Comparison of ENCODE assay signal across 1 cellular context in genomic region chr17:50161023-50161910, GRCh38.
TF ChIP-seq lines count a peak whose summit lies in the region.

No MANE protein-coding gene starts in this region.

TF ChIP-seq in K562, 482 proteins besides CTCF, POLR2A, EP300 and RAD21 (continued from another document and continues in another):
- TF ChIP-seq, protein P1, sequence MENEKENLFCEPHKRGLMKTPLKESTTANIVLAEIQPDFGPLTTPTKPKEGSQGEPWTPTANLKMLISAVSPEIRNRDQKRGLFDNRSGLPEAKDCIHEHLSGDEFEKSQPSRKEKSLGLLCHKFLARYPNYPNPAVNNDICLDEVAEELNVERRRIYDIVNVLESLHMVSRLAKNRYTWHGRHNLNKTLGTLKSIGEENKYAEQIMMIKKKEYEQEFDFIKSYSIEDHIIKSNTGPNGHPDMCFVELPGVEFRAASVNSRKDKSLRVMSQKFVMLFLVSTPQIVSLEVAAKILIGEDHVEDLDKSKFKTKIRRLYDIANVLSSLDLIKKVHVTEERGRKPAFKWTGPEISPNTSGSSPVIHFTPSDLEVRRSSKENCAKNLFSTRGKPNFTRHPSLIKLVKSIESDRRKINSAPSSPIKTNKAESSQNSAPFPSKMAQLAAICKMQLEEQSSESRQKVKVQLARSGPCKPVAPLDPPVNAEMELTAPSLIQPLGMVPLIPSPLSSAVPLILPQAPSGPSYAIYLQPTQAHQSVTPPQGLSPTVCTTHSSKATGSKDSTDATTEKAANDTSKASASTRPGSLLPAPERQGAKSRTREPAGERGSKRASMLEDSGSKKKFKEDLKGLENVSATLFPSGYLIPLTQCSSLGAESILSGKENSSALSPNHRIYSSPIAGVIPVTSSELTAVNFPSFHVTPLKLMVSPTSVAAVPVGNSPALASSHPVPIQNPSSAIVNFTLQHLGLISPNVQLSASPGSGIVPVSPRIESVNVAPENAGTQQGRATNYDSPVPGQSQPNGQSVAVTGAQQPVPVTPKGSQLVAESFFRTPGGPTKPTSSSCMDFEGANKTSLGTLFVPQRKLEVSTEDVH (IDR thresholded peaks at IDR 0.05; ENCODE audit: low read depth, partially characterized antibody): no peak
- TF ChIP-seq, protein P2, sequence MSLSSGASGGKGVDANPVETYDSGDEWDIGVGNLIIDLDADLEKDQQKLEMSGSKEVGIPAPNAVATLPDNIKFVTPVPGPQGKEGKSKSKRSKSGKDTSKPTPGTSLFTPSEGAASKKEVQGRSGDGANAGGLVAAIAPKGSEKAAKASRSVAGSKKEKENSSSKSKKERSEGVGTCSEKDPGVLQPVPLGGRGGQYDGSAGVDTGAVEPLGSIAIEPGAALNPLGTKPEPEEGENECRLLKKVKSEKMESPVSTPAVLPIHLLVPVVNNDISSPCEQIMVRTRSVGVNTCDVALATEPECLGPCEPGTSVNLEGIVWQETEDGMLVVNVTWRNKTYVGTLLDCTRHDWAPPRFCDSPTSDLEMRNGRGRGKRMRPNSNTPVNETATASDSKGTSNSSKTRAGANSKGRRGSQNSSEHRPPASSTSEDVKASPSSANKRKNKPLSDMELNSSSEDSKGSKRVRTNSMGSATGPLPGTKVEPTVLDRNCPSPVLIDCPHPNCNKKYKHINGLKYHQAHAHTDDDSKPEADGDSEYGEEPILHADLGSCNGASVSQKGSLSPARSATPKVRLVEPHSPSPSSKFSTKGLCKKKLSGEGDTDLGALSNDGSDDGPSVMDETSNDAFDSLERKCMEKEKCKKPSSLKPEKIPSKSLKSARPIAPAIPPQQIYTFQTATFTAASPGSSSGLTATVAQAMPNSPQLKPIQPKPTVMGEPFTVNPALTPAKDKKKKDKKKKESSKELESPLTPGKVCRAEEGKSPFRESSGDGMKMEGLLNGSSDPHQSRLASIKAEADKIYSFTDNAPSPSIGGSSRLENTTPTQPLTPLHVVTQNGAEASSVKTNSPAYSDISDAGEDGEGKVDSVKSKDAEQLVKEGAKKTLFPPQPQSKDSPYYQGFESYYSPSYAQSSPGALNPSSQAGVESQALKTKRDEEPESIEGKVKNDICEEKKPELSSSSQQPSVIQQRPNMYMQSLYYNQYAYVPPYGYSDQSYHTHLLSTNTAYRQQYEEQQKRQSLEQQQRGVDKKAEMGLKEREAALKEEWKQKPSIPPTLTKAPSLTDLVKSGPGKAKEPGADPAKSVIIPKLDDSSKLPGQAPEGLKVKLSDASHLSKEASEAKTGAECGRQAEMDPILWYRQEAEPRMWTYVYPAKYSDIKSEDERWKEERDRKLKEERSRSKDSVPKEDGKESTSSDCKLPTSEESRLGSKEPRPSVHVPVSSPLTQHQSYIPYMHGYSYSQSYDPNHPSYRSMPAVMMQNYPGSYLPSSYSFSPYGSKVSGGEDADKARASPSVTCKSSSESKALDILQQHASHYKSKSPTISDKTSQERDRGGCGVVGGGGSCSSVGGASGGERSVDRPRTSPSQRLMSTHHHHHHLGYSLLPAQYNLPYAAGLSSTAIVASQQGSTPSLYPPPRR (CRISPR knock-in tag; IDR thresholded peaks at IDR 0.05; ENCODE audit: borderline replicate concordance): no peak
- TF ChIP-seq FOXP1 (CRISPR knock-in tag; IDR thresholded peaks at IDR 0.05) (no peak), ZNF263 (CRISPR knock-in tag; IDR thresholded peaks at IDR 0.05; ENCODE audit: borderline replicate concordance) (peak; percentile 30; the same call in 1 of the 2 replicates), PRDM10 (IDR thresholded peaks at IDR 0.05; ENCODE audit: partially characterized antibody) (peak; percentile 71), POLR2G (IDR thresholded peaks at IDR 0.05; ENCODE audit: low read depth, low read length) (peak; percentile 67), ZNF140 (CRISPR knock-in tag; IDR thresholded peaks at IDR 0.05) (no peak), ZNF79 (CRISPR knock-in tag; IDR thresholded peaks at IDR 0.05; ENCODE audit: low read depth) (no peak), ZKSCAN8 (CRISPR knock-in tag; IDR thresholded peaks at IDR 0.05) (no peak), OTX1 (CRISPR knock-in tag; IDR thresholded peaks at IDR 0.05) (no peak), GATA2 (CRISPR knock-in tag; IDR thresholded peaks at IDR 0.05) (peak; percentile 63), MAFF (IDR thresholded peaks at IDR 0.05; ENCODE audit: low read length) (no peak), VEZF1 (CRISPR knock-in tag; IDR thresholded peaks at IDR 0.05) (peak; percentile 66), ZNF212 (CRISPR knock-in tag; IDR thresholded peaks at IDR 0.05) (no peak), ATF1 (CRISPR knock-in tag; IDR thresholded peaks at IDR 0.05) (no peak), ATF1 (tag; IDR thresholded peaks at IDR 0.05) (peak; percentile 79), PURB (CRISPR knock-in tag; IDR thresholded peaks at IDR 0.05; ENCODE audit: low read depth) (no peak), ZNF143 (CRISPR knock-in tag; IDR thresholded peaks at IDR 0.05) (peak; percentile 38; the same call in 1 of the 2 replicates), ZNF24 (IDR thresholded peaks at IDR 0.05) (0 out of 2 replicates have a peak, but pooled peaks have one; percentile 39), KLF10 (CRISPR knock-in tag; IDR thresholded peaks at IDR 0.05) (no peak), FUS (optimal IDR thresholded peaks at IDR 0.05; ENCODE audit: low read depth, low read length) (no peak), EGR1 (conservative IDR thresholded peaks at IDR 0.05) (peak; percentile 92), TBL1XR1 (IDR thresholded peaks at IDR 0.05; ENCODE audit: low read length in 2 of 2) (peak in 1 of 2 experiments; percentile 31; a peak in 1 of 4 replicates), PHF21A (IDR thresholded peaks at IDR 0.05; ENCODE audit: borderline replicate concordance, low read depth) (peak; percentile 29; the same call in 1 of the 2 replicates), ZNF224 (CRISPR knock-in tag; IDR thresholded peaks at IDR 0.05) (no peak), CTBP1 (IDR thresholded peaks at IDR 0.05; ENCODE audit: borderline replicate concordance) (peak; percentile 97), SMARCB1 (IDR thresholded peaks at IDR 0.05; ENCODE audit: insufficient read length, low read depth) (no peak), KAT7 (CRISPR knock-in tag; IDR thresholded peaks at IDR 0.05; ENCODE audit: borderline replicate concordance) (no peak), THRAP3 (IDR thresholded peaks at IDR 0.05; ENCODE audit: borderline replicate concordance) (no peak), ZZZ3 (IDR thresholded peaks at IDR 0.05) (no peak), ETV5 (CRISPR knock-in tag; IDR thresholded peaks at IDR 0.05; ENCODE audit: low read depth) (peak; percentile 9; the same call in 1 of the 2 replicates), HCFC1 (IDR thresholded peaks at IDR 0.05; ENCODE audit: low read depth, low read length) (peak; percentile 32; the same call in 1 of the 2 replicates), SOX6 (IDR thresholded peaks at IDR 0.05) (peak; percentile 79)
- TF ChIP-seq, protein P3, sequence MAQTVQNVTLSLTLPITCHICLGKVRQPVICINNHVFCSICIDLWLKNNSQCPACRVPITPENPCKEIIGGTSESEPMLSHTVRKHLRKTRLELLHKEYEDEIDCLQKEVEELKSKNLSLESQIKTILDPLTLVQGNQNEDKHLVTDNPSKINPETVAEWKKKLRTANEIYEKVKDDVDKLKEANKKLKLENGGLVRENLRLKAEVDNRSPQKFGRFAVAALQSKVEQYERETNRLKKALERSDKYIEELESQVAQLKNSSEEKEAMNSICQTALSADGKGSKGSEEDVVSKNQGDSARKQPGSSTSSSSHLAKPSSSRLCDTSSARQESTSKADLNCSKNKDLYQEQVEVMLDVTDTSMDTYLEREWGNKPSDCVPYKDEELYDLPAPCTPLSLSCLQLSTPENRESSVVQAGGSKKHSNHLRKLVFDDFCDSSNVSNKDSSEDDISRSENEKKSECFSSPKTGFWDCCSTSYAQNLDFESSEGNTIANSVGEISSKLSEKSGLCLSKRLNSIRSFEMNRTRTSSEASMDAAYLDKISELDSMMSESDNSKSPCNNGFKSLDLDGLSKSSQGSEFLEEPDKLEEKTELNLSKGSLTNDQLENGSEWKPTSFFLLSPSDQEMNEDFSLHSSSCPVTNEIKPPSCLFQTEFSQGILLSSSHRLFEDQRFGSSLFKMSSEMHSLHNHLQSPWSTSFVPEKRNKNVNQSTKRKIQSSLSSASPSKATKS (CRISPR knock-in tag; IDR thresholded peaks at IDR 0.05): no peak
- TF ChIP-seq, protein P4, sequence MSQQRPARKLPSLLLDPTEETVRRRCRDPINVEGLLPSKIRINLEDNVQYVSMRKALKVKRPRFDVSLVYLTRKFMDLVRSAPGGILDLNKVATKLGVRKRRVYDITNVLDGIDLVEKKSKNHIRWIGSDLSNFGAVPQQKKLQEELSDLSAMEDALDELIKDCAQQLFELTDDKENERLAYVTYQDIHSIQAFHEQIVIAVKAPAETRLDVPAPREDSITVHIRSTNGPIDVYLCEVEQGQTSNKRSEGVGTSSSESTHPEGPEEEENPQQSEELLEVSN (IDR thresholded peaks at IDR 0.05; ENCODE audit: borderline replicate concordance in 1 of 2, extremely low read depth in 1 of 2, insufficient read depth in 1 of 2, insufficient read length in 1 of 2, low read depth in 1 of 2, low read length in 1 of 2, poor library complexity in 1 of 2, severe bottlenecking in 1 of 2): peak; percentile 68 to 81
- TF ChIP-seq, protein P5, sequence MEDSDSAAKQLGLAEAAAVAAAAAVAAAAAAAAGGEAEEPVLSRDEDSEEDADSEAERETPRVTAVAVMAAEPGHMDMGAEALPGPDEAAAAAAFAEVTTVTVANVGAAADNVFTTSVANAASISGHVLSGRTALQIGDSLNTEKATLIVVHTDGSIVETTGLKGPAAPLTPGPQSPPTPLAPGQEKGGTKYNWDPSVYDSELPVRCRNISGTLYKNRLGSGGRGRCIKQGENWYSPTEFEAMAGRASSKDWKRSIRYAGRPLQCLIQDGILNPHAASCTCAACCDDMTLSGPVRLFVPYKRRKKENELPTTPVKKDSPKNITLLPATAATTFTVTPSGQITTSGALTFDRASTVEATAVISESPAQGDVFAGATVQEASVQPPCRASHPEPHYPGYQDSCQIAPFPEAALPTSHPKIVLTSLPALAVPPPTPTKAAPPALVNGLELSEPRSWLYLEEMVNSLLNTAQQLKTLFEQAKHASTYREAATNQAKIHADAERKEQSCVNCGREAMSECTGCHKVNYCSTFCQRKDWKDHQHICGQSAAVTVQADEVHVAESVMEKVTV (CRISPR knock-in tag; IDR thresholded peaks at IDR 0.05): peak; percentile 59
- TF ChIP-seq, protein P6, sequence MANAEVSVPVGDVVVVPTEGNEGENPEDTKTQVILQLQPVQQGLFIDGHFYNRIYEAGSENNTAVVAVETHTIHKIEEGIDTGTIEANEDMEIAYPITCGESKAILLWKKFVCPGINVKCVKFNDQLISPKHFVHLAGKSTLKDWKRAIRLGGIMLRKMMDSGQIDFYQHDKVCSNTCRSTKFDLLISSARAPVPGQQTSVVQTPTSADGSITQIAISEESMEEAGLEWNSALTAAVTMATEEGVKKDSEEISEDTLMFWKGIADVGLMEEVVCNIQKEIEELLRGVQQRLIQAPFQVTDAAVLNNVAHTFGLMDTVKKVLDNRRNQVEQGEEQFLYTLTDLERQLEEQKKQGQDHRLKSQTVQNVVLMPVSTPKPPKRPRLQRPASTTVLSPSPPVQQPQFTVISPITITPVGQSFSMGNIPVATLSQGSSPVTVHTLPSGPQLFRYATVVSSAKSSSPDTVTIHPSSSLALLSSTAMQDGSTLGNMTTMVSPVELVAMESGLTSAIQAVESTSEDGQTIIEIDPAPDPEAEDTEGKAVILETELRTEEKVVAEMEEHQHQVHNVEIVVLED (CRISPR knock-in tag; IDR thresholded peaks at IDR 0.05): 0 out of 2 replicates have a peak, but pooled peaks have one; percentile 34
- TF ChIP-seq, protein P7, sequence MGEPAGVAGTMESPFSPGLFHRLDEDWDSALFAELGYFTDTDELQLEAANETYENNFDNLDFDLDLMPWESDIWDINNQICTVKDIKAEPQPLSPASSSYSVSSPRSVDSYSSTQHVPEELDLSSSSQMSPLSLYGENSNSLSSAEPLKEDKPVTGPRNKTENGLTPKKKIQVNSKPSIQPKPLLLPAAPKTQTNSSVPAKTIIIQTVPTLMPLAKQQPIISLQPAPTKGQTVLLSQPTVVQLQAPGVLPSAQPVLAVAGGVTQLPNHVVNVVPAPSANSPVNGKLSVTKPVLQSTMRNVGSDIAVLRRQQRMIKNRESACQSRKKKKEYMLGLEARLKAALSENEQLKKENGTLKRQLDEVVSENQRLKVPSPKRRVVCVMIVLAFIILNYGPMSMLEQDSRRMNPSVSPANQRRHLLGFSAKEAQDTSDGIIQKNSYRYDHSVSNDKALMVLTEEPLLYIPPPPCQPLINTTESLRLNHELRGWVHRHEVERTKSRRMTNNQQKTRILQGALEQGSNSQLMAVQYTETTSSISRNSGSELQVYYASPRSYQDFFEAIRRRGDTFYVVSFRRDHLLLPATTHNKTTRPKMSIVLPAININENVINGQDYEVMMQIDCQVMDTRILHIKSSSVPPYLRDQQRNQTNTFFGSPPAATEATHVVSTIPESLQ (CRISPR knock-in tag; IDR thresholded peaks at IDR 0.05): no peak
